In genomic region chr5:122896598-122897282, GRCh38 we compare ENCODE assay signal across 10 cellular contexts. TPM values are rescaled to one million over a fixed set of nuclear protein-coding genes. Genes with fewer than 3 reads are reported as not detected.
DNase-seq lines count a peak whose midpoint lies in the region; ATAC-seq, FAIRE-seq and TF ChIP-seq lines count a peak whose summit lies in the region.
"Had no signal": no experiment of that assay in that cellular context is flagged by ENCODE, and none has a peak within 500 bp of the region (broad histone marks: within the 10 kb centered on the region; RNA-seq: fewer than 3 reads in every experiment).

No MANE protein-coding gene starts in this region.

- no peak overlapping the region for H3K27ac ChIP-seq in GM23338 (ENCODE audit: low read depth)
- H3K27ac ChIP-seq in keratinocyte (ENCODE audit: control insufficient read depth, insufficient read depth, low read length), result no peak overlapping the region

- TF ChIP-seq POLR2A in H54 (IDR thresholded peaks at IDR 0.05; ENCODE audit: low read depth, low read length), result no peak

- H3K27ac Mint-ChIP-seq in GM23338, result no peak overlapping the region
- H3K27ac Mint-ChIP-seq in stimulated activated naive B cell treated with anti-CD40 and anti-IgM and Interleukin-4, amounts not matched to agents 10 μg/mL and 1 μg/mL and 100 μg/mL, for 72 hours, result no peak overlapping the region
- H3K27ac Mint-ChIP-seq: naive thymus-derived CD4-positive, alpha-beta T cell had no signal

- H2AFZ ChIP-seq in GM23338, result no peak overlapping the region
- no peak overlapping the region for H2AFZ ChIP-seq in keratinocyte (ENCODE audit: control insufficient read depth, low read length)

- no peaks in the 10 kb centered on the region for H3K9me3 Mint-ChIP-seq in GM23338
- no peaks in the 10 kb centered on the region for H3K9me3 Mint-ChIP-seq in stimulated activated naive B cell treated with anti-CD40 and anti-IgM and Interleukin-4, amounts not matched to agents 10 μg/mL and 1 μg/mL and 100 μg/mL, for 72 hours
- H3K9me3 Mint-ChIP-seq: naive thymus-derived CD4-positive, alpha-beta T cell had no signal

- no peak overlapping the region for H3K4me3 Mint-ChIP-seq in GM23338
- H3K4me3 Mint-ChIP-seq in stimulated activated naive B cell treated with anti-CD40 and anti-IgM and Interleukin-4, amounts not matched to agents 10 μg/mL and 1 μg/mL and 100 μg/mL, for 72 hours, result no peak overlapping the region
- H3K4me3 Mint-ChIP-seq: naive thymus-derived CD4-positive, alpha-beta T cell had no signal

- H3K79me2 ChIP-seq in GM23338 (replicated peaks; ENCODE audit: insufficient read depth), result no peaks in the 10 kb centered on the region
- peaks cover 11% of the 10 kb centered on the region for H3K79me2 ChIP-seq in keratinocyte (ENCODE audit: control insufficient read depth, insufficient read depth, low read length)

- no peak overlapping the region for H3K4me3 ChIP-seq in GM23338
- H3K4me3 ChIP-seq in keratinocyte (ENCODE audit: control insufficient read depth in 2 of 3, extremely low read depth in 1 of 3, insufficient read depth in 2 of 3, low read depth in 1 of 3, low read length in 3 of 3), result no peak overlapping the region

- H4K20me1 ChIP-seq in GM23338 (replicated peaks; ENCODE audit: insufficient read depth) (no peaks in the 10 kb centered on the region), keratinocyte (ENCODE audit: control insufficient read depth, extremely low read depth, insufficient read depth, low read length) (no peaks in the 10 kb centered on the region)

- H3K36me3 ChIP-seq in GM23338 (ENCODE audit: insufficient read depth), result no peaks in the 10 kb centered on the region
- H3K36me3 ChIP-seq in keratinocyte (ENCODE audit: control insufficient read depth in 2 of 2, extremely low read depth in 1 of 2, insufficient read depth in 2 of 2, low read length in 2 of 2), result peaks cover 0 to under 1% of the 10 kb centered on the region in 2 experiments

- H3K27me3 ChIP-seq in GM23338 (ENCODE audit: insufficient read depth), result no peaks in the 10 kb centered on the region
- no peaks in the 10 kb centered on the region for H3K27me3 ChIP-seq in keratinocyte (ENCODE audit: control insufficient read depth, extremely low read depth, insufficient read depth, low read length)

- no peaks in the 10 kb centered on the region for H3F3A ChIP-seq in GM23338 (replicated peaks; ENCODE audit: low read depth)

- H3K9me2 ChIP-seq in GM23338 (ENCODE audit: insufficient read depth), result no peaks in the 10 kb centered on the region

- DNase-seq in AG08395 (ENCODE audit: low spot score) (peak; percentile 10), GM23338 (ENCODE audit: low spot score) (peak; percentile 30), keratinocyte (ENCODE audit: low read depth, low spot score) (no peak), DMS79 (lab: John Stamatoyannopoulos, UW) (no peak), H54 (ENCODE audit: insufficient read length, low spot score) (no peak)
- DNase-seq in stimulated activated naive B cell treated with anti-CD40 and anti-IgM and Interleukin-4, amounts not matched to agents 10 μg/mL and 1 μg/mL and 100 μg/mL, for 72 hours, result no peak
- DNase-seq: activated CD4-positive, CD25-positive, alpha-beta regulatory T cell treated with anti-CD3 and anti-CD28 coated beads, Interleukin-2, amount 50 U/mL, for 72 hours; naive thymus-derived CD4-positive, alpha-beta T cell had no signal

- TF ChIP-seq CTCF in GM23338 (conservative IDR thresholded peaks at IDR 0.05; ENCODE audit: low read depth in 2 of 2), result peak; percentile 63 to 78
- peak in 2 of 3 experiments; percentile 32 to 42 for TF ChIP-seq CTCF in keratinocyte (optimal IDR thresholded peaks at IDR 0.05 in 1 of 3, IDR thresholded peaks at IDR 0.05 in 1 of 3, conservative IDR thresholded peaks at IDR 0.05 in 1 of 3; ENCODE audit: extremely low read depth in 1 of 3, insufficient read depth in 2 of 3, low read length in 3 of 3)

- H3K36me3 Mint-ChIP-seq in GM23338 (ENCODE audit: low read depth), result no peaks in the 10 kb centered on the region
- H3K36me3 Mint-ChIP-seq in stimulated activated naive B cell treated with anti-CD40 and anti-IgM and Interleukin-4, amounts not matched to agents 10 μg/mL and 1 μg/mL and 100 μg/mL, for 72 hours, result no peaks in the 10 kb centered on the region
- H3K36me3 Mint-ChIP-seq: naive thymus-derived CD4-positive, alpha-beta T cell had no signal

- H3K4me1 ChIP-seq in GM23338 (ENCODE audit: insufficient read depth), result no peaks in the 10 kb centered on the region
- no peaks in the 10 kb centered on the region for H3K4me1 ChIP-seq in keratinocyte (ENCODE audit: control insufficient read depth, extremely low read depth, insufficient read depth, low read length)

- H3K9me1 ChIP-seq in keratinocyte (ENCODE audit: control insufficient read depth, extremely low read depth, insufficient read depth, low read length), result no peaks in the 10 kb centered on the region

- no peaks in the 10 kb centered on the region for H3K9me3 ChIP-seq in keratinocyte (ENCODE audit: control insufficient read depth, low read depth, low read length)

- dilution Hi-C loops in keratinocyte (cut with MboI; ENCODE audit: extremely low pct_ligation_motif_present, low sequenced_read_pairs), result no loop called here

- H3K4me2 ChIP-seq in GM23338, result no peak overlapping the region
- H3K4me2 ChIP-seq in keratinocyte (ENCODE audit: control insufficient read depth, extremely low read depth, insufficient read depth, low read depth, low read length), result no peak overlapping the region

- H3K4me1 Mint-ChIP-seq in GM23338, result no peaks in the 10 kb centered on the region
- peaks cover 0 to 6% of the 10 kb centered on the region in 2 donors for H3K4me1 Mint-ChIP-seq in stimulated activated naive B cell treated with anti-CD40 and anti-IgM and Interleukin-4, amounts not matched to agents 10 μg/mL and 1 μg/mL and 100 μg/mL, for 72 hours

- H3K27me3 Mint-ChIP-seq in GM23338 (ENCODE audit: insufficient read depth, low read depth, poor library complexity), result peaks cover 1% of the 10 kb centered on the region
- H3K27me3 Mint-ChIP-seq in stimulated activated naive B cell treated with anti-CD40 and anti-IgM and Interleukin-4, amounts not matched to agents 10 μg/mL and 1 μg/mL and 100 μg/mL, for 72 hours, result no peaks in the 10 kb centered on the region

- no peak for ATAC-seq in GM23338
- ATAC-seq in GM18861 (IDR thresholded peaks at IDR 0.05; ENCODE audit: unreplicated experiment), result no peak
- ATAC-seq in stimulated activated naive B cell treated with anti-CD40 and anti-IgM and Interleukin-4, amounts not matched to agents 10 μg/mL and 1 μg/mL and 100 μg/mL, for 72 hours (replicated peaks), result no peak
- ATAC-seq: naive thymus-derived CD4-positive, alpha-beta T cell had no signal

- no peak overlapping the region for H3K9ac ChIP-seq in keratinocyte (ENCODE audit: control insufficient read depth, extremely low read depth, insufficient read depth, low read length)

- FAIRE-seq in TTC549 (lab: Jason Lieb, UNC) (peak; percentile 76), keratinocyte (lab: Jason Lieb, UNC) (no peak), H54 (lab: Jason Lieb, UNC) (no peak)

TF ChIP-seq in GM23338, 12 proteins besides CTCF, POLR2A, EP300 and RAD21 (continues in another document):
- TF ChIP-seq EZH2 (IDR thresholded peaks at IDR 0.05; ENCODE audit: low read depth, unreplicated experiment) (no peak), ZNF114 (CRISPR knock-in tag; IDR thresholded peaks at IDR 0.05) (no peak), CREB1 (CRISPR knock-in tag; IDR thresholded peaks at IDR 0.05; ENCODE audit: low read depth) (no peak), NANOG (IDR thresholded peaks at IDR 0.05; ENCODE audit: borderline replicate concordance) (no peak), ZNF331 (CRISPR knock-in tag; IDR thresholded peaks at IDR 0.05; ENCODE audit: low read depth) (no peak), ETS1 (IDR thresholded peaks at IDR 0.05) (no peak)

RNA-seq across cellular contexts. Expression of gene SNX24, which starts 51.3 kb away (rescaled TPM):
- total RNA-seq in GM23338 (2014; rRNA removed; shearing (Covaris generic)), result 22.7 and 27.5 TPM in 2 replicates
- polyA plus RNA-seq in GM23338 (2016; fragmentation: Nextera tagmentation; extraction: Ambion mirVana) (17.9 and 18.0 TPM in 2 replicates), keratinocyte (10.6 to 15.7 TPM (median 15.0 TPM) in 3 replicates)
- 8.2 TPM for polyA plus RNA-seq in keratinocyte (2011; ENCODE audit: low read depth)
- 17.9 and 35.9 TPM in 2 replicates for polyA plus RNA-seq in keratinocyte (2011; cell fraction: cytosol; rRNA removed)
- 17.7 and 20.0 TPM in 2 replicates for polyA plus RNA-seq in keratinocyte (2011; cell fraction: nucleus; rRNA removed)
- 27.9 and 33.5 TPM in 2 replicates for polyA plus RNA-seq in keratinocyte (2012; ENCODE audit: low replicate concordance)
- polyA minus RNA-seq in keratinocyte, result 2.1 to 10.5 TPM (median 8.7 TPM) in 3 replicates
- 14.0 TPM for polyA minus RNA-seq in keratinocyte (2011; cell fraction: cytosol; rRNA and poly(A)+ RNA removed)
- polyA minus RNA-seq in keratinocyte (2011; cell fraction: nucleus; rRNA and poly(A)+ RNA removed), result 7.6 and 13.8 TPM in 2 replicates

Comparison
In these comparisons a context has a peak if more than half of its experiments do, and no peak if none do; other contexts are left out.
1. DNase-seq: peak in AG08395 (single experiment) and GM23338 (single experiment); none in keratinocyte (single experiment), DMS79 (single experiment), stimulated activated naive B cell treated with anti-CD40 and anti-IgM and Interleukin-4, amounts not matched to agents 10 μg/mL and 1 μg/mL and 100 μg/mL, for 72 hours (single experiment) and H54 (single experiment).